In the genomic region with DNA sequence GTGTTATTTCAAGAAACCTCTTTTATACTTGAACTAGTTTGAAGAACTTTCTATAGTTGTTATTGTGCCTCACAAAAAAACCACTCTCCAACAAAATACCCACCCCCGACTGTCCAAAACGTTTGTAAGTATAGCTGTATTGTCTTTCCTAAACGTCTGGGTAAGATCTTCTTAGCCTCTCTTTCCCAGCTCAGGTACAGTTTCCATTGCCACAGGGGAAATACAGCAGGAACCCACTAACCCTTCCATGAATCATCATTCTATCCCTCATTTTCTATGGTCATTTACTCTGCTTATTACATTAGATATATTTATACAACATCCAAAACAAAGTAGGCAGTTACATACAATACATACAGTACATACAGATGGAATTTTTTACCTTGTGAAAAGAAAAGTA, we compare ENCODE assay signal across 33 cellular contexts.
"Had no signal": no experiment of that assay in that cellular context is flagged by ENCODE, and none has a peak within 500 bp of the region (broad histone marks: within the 10 kb centered on the region; RNA-seq: fewer than 3 reads in every experiment).

No MANE protein-coding gene starts in this region.

- H3K36me3 Mint-ChIP-seq: activated CD4-positive, alpha-beta memory T cell treated with anti-CD3 and anti-CD28 coated beads for 36 hours; activated naive CD4-positive, alpha-beta T cell treated with anti-CD3 and anti-CD28 coated beads, Interleukin-2, amount 10 ng/mL, durations not matched to agents 7 days and 5 days; activated naive CD8-positive, alpha-beta T cell had no signal

- H3K9me3 Mint-ChIP-seq: activated B cell treated with CpG ODN at 0.5 μM for 24 hours; activated CD4-positive, alpha-beta memory T cell treated with anti-CD3 and anti-CD28 coated beads for 36 hours; activated naive CD4-positive, alpha-beta T cell treated with anti-CD3 and anti-CD28 coated beads, Interleukin-2, amount 10 ng/mL, durations not matched to agents 7 days and 5 days; activated naive CD8-positive, alpha-beta T cell treated with anti-CD3 and anti-CD28 coated beads, Interleukin-2, amount 50 U/mL, for 24 hours; activated T-cell treated with anti-CD3 and anti-CD28 coated beads, Interleukin-2, amount 50 U/mL, for 4 hours had no signal

- DNase-seq: activated B cell treated with CpG ODN at 0.5 μM for 24 hours; activated CD4-positive, alpha-beta memory T cell treated with anti-CD3 and anti-CD28 coated beads for 36 hours; activated CD4-positive, alpha-beta T cell treated with anti-CD3 and anti-CD28 coated beads for 4 hours; activated CD4-positive, alpha-beta T cell treated with anti-CD3 and anti-CD28 coated beads, Interleukin-2, amount 50 U/mL, for 1 hour; activated CD4-positive, CD25-positive, alpha-beta regulatory T cell treated with anti-CD3 and anti-CD28 coated beads, Interleukin-2, amount 50 U/mL, for 72 hours; activated CD8-positive, alpha-beta memory T cell treated with anti-CD3 and anti-CD28 coated beads, Interleukin-2, amount 50 U/mL, for 4 hours; activated effector memory CD4-positive, alpha-beta T cell treated with Interleukin-2 at 50 U/mL for 16 hours; activated naive CD4-positive, alpha-beta T cell treated with anti-CD3 and anti-CD28 coated beads, Interleukin-2, amount 10 ng/mL, durations not matched to agents 7 days and 5 days; activated naive CD8-positive, alpha-beta T cell treated with anti-CD3 and anti-CD28 coated beads, Interleukin-2, amount 50 U/mL, for 24 hours; activated T-cell treated with anti-CD3 and anti-CD28 coated beads for 4 hours; activated T-cell treated with anti-CD3 and anti-CD28 coated beads, Interleukin-2, amount 50 U/mL, for 4 hours; aorta; Karpas-422; NCI-H1092 treated with DMSO at 0.1 percent for 48 hours; NCI-H1417; NCI-H146; NCI-H187; NCI-H2029 treated with DMSO at 0.1 percent for 48 hours; NCI-H2107; NCI-H2171; NCI-H510A; NCI-H526; NCI-H748 treated with DMSO at 0.1 percent for 48 hours; NK-92 treated with Interleukin-12 subunit alpha and Interleukin-12 subunit beta, amount 100 ng/mL, for 24 hours; PC-9; Right ventricle myocardium superior; SW 1271; T-helper 1 cell; T-helper 2 cell; T-helper 9 cell had no signal

- H3K4me2 ChIP-seq: PC-9 had no signal

- H3K4me3 Mint-ChIP-seq: activated B cell treated with CpG ODN at 0.5 μM for 24 hours; activated CD4-positive, alpha-beta memory T cell treated with anti-CD3 and anti-CD28 coated beads for 36 hours; activated naive CD4-positive, alpha-beta T cell treated with anti-CD3 and anti-CD28 coated beads, Interleukin-2, amount 10 ng/mL, durations not matched to agents 7 days and 5 days; activated naive CD8-positive, alpha-beta T cell; activated naive CD8-positive, alpha-beta T cell treated with anti-CD3 and anti-CD28 coated beads, Interleukin-2, amount 50 U/mL, for 24 hours; activated T-cell treated with anti-CD3 and anti-CD28 coated beads, Interleukin-2, amount 50 U/mL, for 4 hours had no signal

- ATAC-seq: activated naive CD8-positive, alpha-beta T cell treated with anti-CD3 and anti-CD28 coated beads, Interleukin-2, amount 50 U/mL, for 24 hours; activated T-cell treated with anti-CD3 and anti-CD28 coated beads, Interleukin-2, amount 50 U/mL, for 4 hours had no signal

- H3K4me1 Mint-ChIP-seq: activated B cell treated with CpG ODN at 0.5 μM for 24 hours; activated naive CD4-positive, alpha-beta T cell treated with anti-CD3 and anti-CD28 coated beads, Interleukin-2, amount 10 ng/mL, durations not matched to agents 7 days and 5 days; activated naive CD8-positive, alpha-beta T cell treated with anti-CD3 and anti-CD28 coated beads, Interleukin-2, amount 50 U/mL, for 24 hours had no signal

- H3K27ac Mint-ChIP-seq: activated B cell treated with CpG ODN at 0.5 μM for 24 hours; activated CD4-positive, alpha-beta memory T cell treated with anti-CD3 and anti-CD28 coated beads for 36 hours; activated naive CD4-positive, alpha-beta T cell treated with anti-CD3 and anti-CD28 coated beads, Interleukin-2, amount 10 ng/mL, durations not matched to agents 7 days and 5 days; activated naive CD8-positive, alpha-beta T cell; activated naive CD8-positive, alpha-beta T cell treated with anti-CD3 and anti-CD28 coated beads, Interleukin-2, amount 50 U/mL, for 24 hours had no signal

- H3K4me3 ChIP-seq: PC-9 had no signal

- H3K27ac ChIP-seq: PC-9, RWPE1, VCaP had no signal

- H2AFZ ChIP-seq: PC-9 had no signal
